In genomic region chr6:21409231-21409630, GRCh38 we compare ENCODE assay signal across 27 cellular contexts.
"Had no signal": no experiment of that assay in that cellular context is flagged by ENCODE, and none has a peak within 500 bp of the region (broad histone marks: within the 10 kb centered on the region; RNA-seq: fewer than 3 reads in every experiment).

No MANE protein-coding gene starts in this region.

- H3K27me3 ChIP-seq: stomach, suprapubic skin, testis, thyroid gland, tibial artery, tibial nerve, transverse colon, upper lobe of left lung, upper lobe of right lung, uterus, vagina had no signal

- H3K36me3 Mint-ChIP-seq: stimulated activated effector memory CD8-positive, alpha-beta T cell treated with anti-CD3 and anti-CD28 coated beads, Interleukin-12 subunit alpha, Interleukin-12 subunit beta, amount 100 ng/mL, for 72 hours had no signal

- ATAC-seq: stimulated activated effector memory CD8-positive, alpha-beta T cell treated with anti-CD3 and anti-CD28 coated beads, Interleukin-12 subunit alpha, Interleukin-12 subunit beta, amount 100 ng/mL, for 72 hours; stimulated activated memory B cell treated with anti-CD40 and anti-IgM and Interleukin-4, amounts not matched to agents 10 μg/mL and 1 μg/mL and 100 μg/mL, for 72 hours; stimulated activated naive B cell treated with anti-CD40 and anti-IgM and Interleukin-4, amounts not matched to agents 10 μg/mL and 1 μg/mL and 100 μg/mL, for 72 hours; stimulated activated naive CD8-positive, alpha-beta T cell treated with anti-CD3 and anti-CD28 coated beads, Interleukin-15, amount 100 ng/mL, for 72 hours; stimulated activated naive CD8-positive, alpha-beta T cell treated with anti-CD3 and anti-CD28 coated beads, Interleukin-15, Interleukin-2, amounts not matched to agents 100 U/mL and 50 U/mL, for 24 hours; upper lobe of right lung had no signal

- H3K36me3 ChIP-seq: stomach, suprapubic skin, thoracic aorta, thyroid gland, tibial artery, tibial nerve, transverse colon, upper lobe of left lung, upper lobe of right lung, uterus, vagina had no signal

- DNase-seq: stimulated activated CD4-positive, alpha-beta T cell treated with anti-CD3 and anti-CD28 coated beads, Interleukin-2, amount 100 ng/mL, for 24 hours; stimulated activated CD4-positive, alpha-beta T cell treated with anti-CD3 and anti-CD28 coated beads, Interleukin-2, amount 100 ng/mL, for 48 hours; stimulated activated CD4-positive, alpha-beta T cell treated with anti-CD3 and anti-CD28 coated beads, Interleukin-4, amount 100 ng/mL, for 1 hour; stimulated activated CD4-positive, alpha-beta T cell treated with anti-CD3 and anti-CD28 coated beads, Interleukin-4, amount 100 ng/mL, for 24 hours; stimulated activated CD4-positive, alpha-beta T cell treated with anti-CD3 and anti-CD28 coated beads, Interleukin-4, amount 100 ng/mL, for 4 hours; stimulated activated CD8-positive, alpha-beta memory T cell treated with anti-CD3 and anti-CD28 coated beads, Interleukin-4, amount 100 ng/mL, for 48 hours; stimulated activated naive B cell treated with anti-CD40 and anti-IgM and Interleukin-4, amounts not matched to agents 10 μg/mL and 1 μg/mL and 100 μg/mL, for 72 hours; stimulated activated naive CD4-positive, alpha-beta T cell; stimulated activated naive CD4-positive, alpha-beta T cell treated with Interleukin-2 at 50 U/mL for 16 hours; stimulated activated naive CD8-positive, alpha-beta T cell treated with anti-CD3 and anti-CD28 coated beads, Interleukin-15, amount 100 ng/mL, for 72 hours; stimulated activated naive CD8-positive, alpha-beta T cell treated with anti-CD3 and anti-CD28 coated beads, Interleukin-15, Interleukin-2, amounts not matched to agents 100 U/mL and 50 U/mL, for 24 hours; stomach; substantia nigra; testis; thyroid gland; tibial artery; transverse colon; upper lobe of left lung; upper lobe of right lung; uterus had no signal

- H3K4me1 ChIP-seq: stomach, suprapubic skin, testis, thyroid gland, tibial artery, tibial nerve, transverse colon, upper lobe of left lung, upper lobe of right lung, uterus, vagina had no signal

- H3K9me3 ChIP-seq: suprapubic skin, testis, thoracic aorta, thyroid gland, tibial artery, upper lobe of right lung, uterus, vagina had no signal

- H3K27ac Mint-ChIP-seq: stimulated activated effector memory CD8-positive, alpha-beta T cell treated with anti-CD3 and anti-CD28 coated beads, Interleukin-12 subunit alpha, Interleukin-12 subunit beta, amount 100 ng/mL, for 72 hours; stimulated activated memory B cell treated with anti-CD40 and anti-IgM and Interleukin-4, amounts not matched to agents 10 μg/mL and 1 μg/mL and 100 μg/mL, for 72 hours; stimulated activated naive B cell treated with anti-CD40 and anti-IgM and Interleukin-4, amounts not matched to agents 10 μg/mL and 1 μg/mL and 100 μg/mL, for 72 hours; stimulated activated naive CD8-positive, alpha-beta T cell treated with anti-CD3 and anti-CD28 coated beads, Interleukin-15, amount 100 ng/mL, for 72 hours; stimulated activated naive CD8-positive, alpha-beta T cell treated with anti-CD3 and anti-CD28 coated beads, Interleukin-15, Interleukin-2, amounts not matched to agents 100 ng/mL and 50 ng/mL, for 24 hours had no signal

- H3K27ac ChIP-seq: stomach, suprapubic skin, testis, thoracic aorta, thyroid gland, tibial artery, tibial nerve, transverse colon, upper lobe of left lung, upper lobe of right lung, uterus, vagina had no signal

- H3K4me3 Mint-ChIP-seq: stimulated activated effector memory CD8-positive, alpha-beta T cell treated with anti-CD3 and anti-CD28 coated beads, Interleukin-12 subunit alpha, Interleukin-12 subunit beta, amount 100 ng/mL, for 72 hours; stimulated activated memory B cell treated with anti-CD40 and anti-IgM and Interleukin-4, amounts not matched to agents 10 μg/mL and 1 μg/mL and 100 μg/mL, for 72 hours; stimulated activated naive B cell treated with anti-CD40 and anti-IgM and Interleukin-4, amounts not matched to agents 10 μg/mL and 1 μg/mL and 100 μg/mL, for 72 hours; stimulated activated naive CD8-positive, alpha-beta T cell treated with anti-CD3 and anti-CD28 coated beads, Interleukin-15, amount 100 ng/mL, for 72 hours; stimulated activated naive CD8-positive, alpha-beta T cell treated with anti-CD3 and anti-CD28 coated beads, Interleukin-15, Interleukin-2, amounts not matched to agents 100 ng/mL and 50 ng/mL, for 24 hours had no signal

- H3K4me1 Mint-ChIP-seq: stimulated activated effector memory CD8-positive, alpha-beta T cell treated with anti-CD3 and anti-CD28 coated beads, Interleukin-12 subunit alpha, Interleukin-12 subunit beta, amount 100 ng/mL, for 72 hours; stimulated activated memory B cell treated with anti-CD40 and anti-IgM and Interleukin-4, amounts not matched to agents 10 μg/mL and 1 μg/mL and 100 μg/mL, for 72 hours; stimulated activated naive CD8-positive, alpha-beta T cell treated with anti-CD3 and anti-CD28 coated beads, Interleukin-15, amount 100 ng/mL, for 72 hours had no signal

- H3K4me3 ChIP-seq: stomach, suprapubic skin, testis, thoracic aorta, thyroid gland, tibial artery, tibial nerve, transverse colon, upper lobe of left lung, upper lobe of right lung, uterus, vagina had no signal
